In the genomic region with DNA sequence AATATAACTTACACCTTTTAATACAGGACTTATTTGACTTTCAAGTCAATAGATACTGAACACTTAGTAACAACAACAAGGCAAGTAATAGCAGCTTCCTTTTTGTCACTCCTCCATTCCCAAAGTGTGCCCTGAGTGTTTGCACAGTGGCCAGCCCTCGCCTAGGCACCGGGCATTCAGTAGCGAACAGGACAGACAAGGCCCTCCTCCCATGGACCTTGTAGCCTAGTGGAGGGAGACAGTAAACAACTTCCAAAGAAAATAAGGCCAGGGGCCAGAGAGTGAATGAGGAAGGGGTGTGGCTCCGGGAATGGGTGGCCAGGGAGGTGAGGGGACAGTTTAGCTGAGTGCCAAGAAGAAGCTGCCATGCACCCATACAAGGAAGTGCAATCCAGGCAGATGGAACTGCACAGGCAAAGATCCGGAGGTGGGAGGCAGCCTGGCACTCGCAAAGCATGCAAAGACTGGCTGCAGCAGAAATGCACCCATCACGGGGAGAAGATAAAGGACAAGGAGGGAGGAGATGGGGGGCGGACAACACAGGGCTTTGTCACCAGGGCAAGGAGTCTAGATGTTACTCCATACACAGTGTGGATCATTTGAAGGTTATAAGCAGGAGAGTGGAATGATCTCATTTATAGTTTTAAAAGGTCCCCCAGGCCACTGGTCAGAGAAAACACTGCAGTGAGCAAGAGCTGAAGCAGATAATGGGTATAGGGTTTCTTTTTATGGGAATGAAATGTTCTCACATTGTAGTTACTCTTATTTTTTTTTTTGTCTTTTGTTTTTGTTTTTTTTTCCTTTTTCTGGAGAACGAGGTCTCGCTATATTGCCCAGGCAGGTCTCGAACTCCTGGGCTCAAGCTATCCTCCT, we compare ENCODE assay signal across 21 cellular contexts. TPM values are rescaled to one million over a fixed set of nuclear protein-coding genes. Genes with fewer than 3 reads are reported as not detected.
A peak's percentile ranks its signal among the peaks of the same experiment; 100 is the strongest.
DNase-seq lines count a peak whose midpoint lies in the region; ATAC-seq, FAIRE-seq and TF ChIP-seq lines count a peak whose summit lies in the region.
"Had no signal": no experiment of that assay in that cellular context is flagged by ENCODE, and none has a peak within 500 bp of the region (broad histone marks: within the 10 kb centered on the region; RNA-seq: fewer than 3 reads in every experiment).

No MANE protein-coding gene starts in this region.

- no peak for FAIRE-seq in H1 (lab: Jason Lieb, UNC)

- no peak overlapping the region for H2BK120ac ChIP-seq in H1 (replicated peaks; ENCODE audit: low read depth, low read length)

- H2BK5ac ChIP-seq in H1 (ENCODE audit: low read depth, low read length) = no peak overlapping the region

- no peak overlapping the region for H2AFZ ChIP-seq in H1 (ENCODE audit: low read length)

- no peaks in the 10 kb centered on the region for H3K27me3 Mint-ChIP-seq in activated naive CD8-positive, alpha-beta T cell treated with anti-CD3 and anti-CD28 coated beads, Interleukin-2, amount 50 U/mL, for 24 hours

- no peak overlapping the region for H3K9ac ChIP-seq in H1 (replicated peaks in 1 of 4; ENCODE audit: extremely low read depth in 1 of 4, low read depth in 3 of 4, low read length in 3 of 4)

- no peak overlapping the region for H3K18ac ChIP-seq in H1 (ENCODE audit: extremely low read depth, low read length)

- H3K9me3 ChIP-seq in H1 (ENCODE audit: insufficient read depth in 2 of 2, low read depth in 1 of 2, low read length in 1 of 2) (no peaks in the 10 kb centered on the region), upper lobe of right lung (no peaks in the 10 kb centered on the region)
- H3K9me3 ChIP-seq: HAP-1, SJSA1, tibial nerve had no signal

- no peak overlapping the region for H3K23ac ChIP-seq in H1 (ENCODE audit: insufficient read length)

- TF ChIP-seq POLR2A in H1 (IDR thresholded peaks at IDR 0.05; ENCODE audit: control extremely low read depth in 1 of 2, low read depth in 2 of 2, low read length in 2 of 2) = no peak

- ATAC-seq in omental fat pad (ENCODE audit: low FRiP score) (peak; percentile 31), upper lobe of right lung (peak; percentile 50), GM18907 (IDR thresholded peaks at IDR 0.05; ENCODE audit: unreplicated experiment) (no peak)
- no peak for ATAC-seq in activated naive CD8-positive, alpha-beta T cell treated with anti-CD3 and anti-CD28 coated beads, Interleukin-2, amount 50 U/mL, for 24 hours
- ATAC-seq in activated CD4-positive, CD25-positive, alpha-beta regulatory T cell treated with anti-CD3 and anti-CD28 coated beads, Interleukin-2, amount 50 U/mL, for 24 hours = no peak
- ATAC-seq: activated CD8-positive, alpha-beta T cell treated with anti-CD3 and anti-CD28 coated beads, Interleukin-2, amount 10 ng/mL, durations not matched to agents 7 days and 5 days; naive thymus-derived CD4-positive, alpha-beta T cell; stimulated activated naive B cell treated with anti-CD40 and anti-IgM and Interleukin-4, amounts not matched to agents 10 μg/mL and 1 μg/mL and 100 μg/mL, for 72 hours; T-helper 17 cell had no signal

- CTCF ChIA-PET in H1 (lab: Charles Lee; ENCODE audit: partially characterized antibody) = interaction anchor here (0.6 to 1.1 kb wide), 5 partner anchors 10 to 302 kb away, joined by 3 to 4 read pairs (median 4); no protein-coding TSS in a partner anchor

- no peaks in the 10 kb centered on the region for H3K79me2 ChIP-seq in H1 (ENCODE audit: control insufficient read depth in 1 of 2, insufficient read depth in 2 of 2, low read length in 2 of 2)

- WGBS in H1 (ENCODE audit: extremely low coverage in 1 of 2, insufficient coverage in 1 of 2, insufficient read length in 1 of 2, insufficient replicate concordance in 2 of 2, low coverage in 1 of 2, low lambda C conversion rate in 2 of 2, missing lambda C conversion rate in 1 of 2), 2 experiments = 89% methylated on average over 9 of the region's 11 CpGs; no CpG with 5 or more reads in 1 of the 2 experiments

- TF ChIP-seq RAD21 in H1 (IDR thresholded peaks at IDR 0.05 in 1 of 2, conservative IDR thresholded peaks at IDR 0.05 in 1 of 2; ENCODE audit: low read depth in 2 of 2, low read length in 2 of 2) = no peak

- H2BK20ac ChIP-seq in H1 (ENCODE audit: low read length) = no peak overlapping the region

- no peak overlapping the region for H4K91ac ChIP-seq in H1 (replicated peaks; ENCODE audit: insufficient read length, low read length)

- H3K4me1 Mint-ChIP-seq in activated naive CD8-positive, alpha-beta T cell treated with anti-CD3 and anti-CD28 coated beads, Interleukin-2, amount 50 U/mL, for 24 hours = peaks cover 11% of the 10 kb centered on the region
- H3K4me1 Mint-ChIP-seq: activated B cell treated with CpG ODN at 0.5 μM for 24 hours had no signal

- no peak overlapping the region for H3K4me2 ChIP-seq in H1 (ENCODE audit: insufficient read depth in 1 of 2, low read depth in 2 of 2, low read length in 2 of 2)

- TF ChIP-seq CTCF in H1 (IDR thresholded peaks at IDR 0.05; ENCODE audit: control extremely low read depth in 1 of 3, insufficient read depth in 1 of 3, low read depth in 1 of 3, low read length in 3 of 3) = no peak
- TF ChIP-seq CTCF in omental fat pad (IDR thresholded peaks at IDR 0.05) = no peak
- TF ChIP-seq CTCF in upper lobe of right lung (IDR thresholded peaks at IDR 0.05) = no peak

- no peak overlapping the region for H2BK12ac ChIP-seq in H1 (ENCODE audit: low read depth, low read length)

- H4K5ac ChIP-seq in H1 (ENCODE audit: insufficient read length, low read depth, low read length) = no peak overlapping the region

- H3K4me3 ChIP-seq in H1 (ENCODE audit: extremely low read depth in 1 of 4, insufficient read depth in 2 of 4, low read depth in 3 of 4, low read length in 4 of 4) (no peak overlapping the region), upper lobe of right lung (no peak overlapping the region)
- H3K4me3 ChIP-seq: HAP-1, SJSA1, tibial nerve had no signal

- H3K4me1 ChIP-seq in H1 (replicated peaks in 1 of 4; ENCODE audit: control insufficient read depth in 3 of 4, insufficient read depth in 4 of 4, low read length in 3 of 4) (0 out of 7 replicates have a peak, but pooled peaks cover 0 to 9% (median 0%) of the 10 kb centered on the region in 4 experiments), upper lobe of right lung (peaks cover 6% of the 10 kb centered on the region)
- H3K4me1 ChIP-seq: HAP-1 had no signal

- H3K23me2 ChIP-seq in H1 (ENCODE audit: low read depth, low read length) = no peaks in the 10 kb centered on the region

- H2AK5ac ChIP-seq in H1 (ENCODE audit: low read depth, low read length) = peak overlapping the region; percentile 53; the same call in 1 of the 2 replicates

- intact Hi-C loops in upper lobe of right lung (cut with DNase I) = no loop called here

- no peak overlapping the region for H3K14ac ChIP-seq in H1 (ENCODE audit: insufficient read length)

- TF ChIP-seq EP300 in H1 (IDR thresholded peaks at IDR 0.05; ENCODE audit: borderline replicate concordance in 1 of 2, low read depth in 2 of 2, low read length in 2 of 2) = no peak

- no peak overlapping the region for H3K27ac ChIP-seq in H1 (ENCODE audit: low read depth, low read length)
- H3K27ac ChIP-seq in upper lobe of right lung = no peak overlapping the region
- H3K27ac ChIP-seq: epithelial cell of prostate, SJSA1, tibial nerve had no signal

- H3K56ac ChIP-seq in H1 (replicated peaks; ENCODE audit: insufficient read length, low read depth, low read length) = no peak overlapping the region

- no peak overlapping the region for H3K4ac ChIP-seq in H1 (replicated peaks; ENCODE audit: insufficient read length, low read depth, low read length)

- no peaks in the 10 kb centered on the region for H4K20me1 ChIP-seq in H1 (replicated peaks in 1 of 2; ENCODE audit: control insufficient read depth in 1 of 2, insufficient read depth in 2 of 2, low read length in 2 of 2)

- no peak overlapping the region for H3K4me3 Mint-ChIP-seq in activated naive CD8-positive, alpha-beta T cell treated with anti-CD3 and anti-CD28 coated beads, Interleukin-2, amount 50 U/mL, for 24 hours
- H3K4me3 Mint-ChIP-seq: activated B cell treated with CpG ODN at 0.5 μM for 24 hours; activated CD8-positive, alpha-beta T cell treated with anti-CD3 and anti-CD28 coated beads, Interleukin-2, amount 10 ng/mL, durations not matched to agents 7 days and 5 days; naive thymus-derived CD4-positive, alpha-beta T cell; stimulated activated naive B cell treated with anti-CD40 and anti-IgM and Interleukin-4, amounts not matched to agents 10 μg/mL and 1 μg/mL and 100 μg/mL, for 72 hours; T-helper 17 cell had no signal

- no peaks in the 10 kb centered on the region for H3K9me3 Mint-ChIP-seq in activated naive CD8-positive, alpha-beta T cell treated with anti-CD3 and anti-CD28 coated beads, Interleukin-2, amount 50 U/mL, for 24 hours
- H3K9me3 Mint-ChIP-seq: activated B cell treated with CpG ODN at 0.5 μM for 24 hours; naive thymus-derived CD4-positive, alpha-beta T cell; stimulated activated naive B cell treated with anti-CD40 and anti-IgM and Interleukin-4, amounts not matched to agents 10 μg/mL and 1 μg/mL and 100 μg/mL, for 72 hours had no signal

- POLR2A ChIA-PET in H1 (lab: Charles Lee; ENCODE audit: partially characterized antibody) = no interaction called here

- H3K27me3 ChIP-seq in H1 (replicated peaks in 1 of 4; ENCODE audit: control insufficient read depth in 3 of 4, extremely low read depth in 1 of 4, insufficient read depth in 3 of 4, low read length in 3 of 4) = no peaks in the 10 kb centered on the region
- H3K27me3 ChIP-seq in upper lobe of right lung = no peaks in the 10 kb centered on the region
- H3K27me3 ChIP-seq: SJSA1, tibial nerve had no signal

- H4K8ac ChIP-seq in H1 (ENCODE audit: extremely low read depth, insufficient read depth, low read length) = no peak overlapping the region

- peak; percentile 33 for DNase-seq in LoVo (ENCODE audit: low spot score)
- no peak for DNase-seq in H1 (ENCODE audit: low read depth in 1 of 2, low spot score in 2 of 2)
- no peak for DNase-seq in omental fat pad (ENCODE audit: low spot score)
- DNase-seq in upper lobe of right lung = no peak
- no peak for DNase-seq in activated naive CD8-positive, alpha-beta T cell treated with anti-CD3 and anti-CD28 coated beads, Interleukin-2, amount 50 U/mL, for 24 hours
- DNase-seq: activated B cell treated with CpG ODN at 0.5 μM for 24 hours; activated CD8-positive, alpha-beta T cell treated with anti-CD3 and anti-CD28 coated beads, Interleukin-2, amount 10 ng/mL, durations not matched to agents 7 days and 5 days; activated T-cell treated with anti-CD3 and anti-CD28 coated beads, Interleukin-2, amount 50 U/mL, for 1 hour; DND-41; foreskin fibroblast; naive thymus-derived CD4-positive, alpha-beta T cell; NCI-H1436; stimulated activated CD4-positive, alpha-beta T cell treated with anti-CD3 and anti-CD28 coated beads, Interleukin-1b, Interleukin-23, amount 100 ng/mL, for 48 hours; stimulated activated naive B cell treated with anti-CD40 and anti-IgM and Interleukin-4, amounts not matched to agents 10 μg/mL and 1 μg/mL and 100 μg/mL, for 72 hours; T-helper 17 cell had no signal

- H2BK15ac ChIP-seq in H1 (ENCODE audit: low read length) = peak overlapping the region; percentile 88; the same call in 1 of the 2 replicates

- no peaks in the 10 kb centered on the region for H3K36me3 Mint-ChIP-seq in activated naive CD8-positive, alpha-beta T cell treated with anti-CD3 and anti-CD28 coated beads, Interleukin-2, amount 50 U/mL, for 24 hours (ENCODE audit: low read depth)
- H3K36me3 Mint-ChIP-seq: naive thymus-derived CD4-positive, alpha-beta T cell; stimulated activated naive B cell treated with anti-CD40 and anti-IgM and Interleukin-4, amounts not matched to agents 10 μg/mL and 1 μg/mL and 100 μg/mL, for 72 hours had no signal

- no peaks in the 10 kb centered on the region; the same call in 1 of the 2 replicates for H3K79me1 ChIP-seq in H1 (ENCODE audit: low read depth, low read length)

- H3K27ac Mint-ChIP-seq in activated naive CD8-positive, alpha-beta T cell treated with anti-CD3 and anti-CD28 coated beads, Interleukin-2, amount 50 U/mL, for 24 hours = no peak overlapping the region
- H3K27ac Mint-ChIP-seq: activated B cell treated with CpG ODN at 0.5 μM for 24 hours; activated CD8-positive, alpha-beta T cell treated with anti-CD3 and anti-CD28 coated beads, Interleukin-2, amount 10 ng/mL, durations not matched to agents 7 days and 5 days; naive thymus-derived CD4-positive, alpha-beta T cell; stimulated activated naive B cell treated with anti-CD40 and anti-IgM and Interleukin-4, amounts not matched to agents 10 μg/mL and 1 μg/mL and 100 μg/mL, for 72 hours; T-helper 17 cell had no signal

- H3K36me3 ChIP-seq in H1 (ENCODE audit: control insufficient read depth in 2 of 4, insufficient read depth in 4 of 4, low read length in 3 of 4) (no peaks in the 10 kb centered on the region), upper lobe of right lung (no peaks in the 10 kb centered on the region)
- H3K36me3 ChIP-seq: HAP-1, SJSA1, tibial nerve had no signal

RNA-seq across cellular contexts. Expression of a gene that starts 32.2 kb away (rescaled TPM):
- total RNA-seq in H1 (2021; fragmentation: NEBNext Ultra II Directional; extraction: Animal tissue kit (Norgen Biotek cat#: 25700)) = 6.4 and 7.7 TPM in 2 replicates
- 4.6 and 5.0 TPM in 2 replicates for polyA plus RNA-seq in H1 (2011; rRNA removed)
- 4.6 TPM for polyA plus RNA-seq in H1 (2011; cell fraction: cytosol; rRNA removed)
- polyA plus RNA-seq in H1 (2011; cell fraction: nucleus; rRNA removed) = 6.1 TPM
- 5.0 to 6.7 TPM (median 5.6 TPM) in 4 replicates for polyA plus RNA-seq in H1 (2012, experiment 1 of 2)
- polyA plus RNA-seq in H1 (2012, experiment 2 of 2) = 0.60 TPM
- 4.0 TPM for polyA plus RNA-seq in H1 (2013, experiment 1 of 2)
- 4.1 TPM for polyA plus RNA-seq in H1 (2013, experiment 2 of 2)
- polyA minus RNA-seq in H1 (2011; rRNA and poly(A)+ RNA removed) = 14.9 and 20.6 TPM in 2 replicates
- 7.3 TPM for polyA minus RNA-seq in H1 (2011; cell fraction: cytosol; rRNA and poly(A)+ RNA removed)
- 8.1 TPM for polyA minus RNA-seq in H1 (2011; cell fraction: nucleus; rRNA and poly(A)+ RNA removed)
- total RNA-seq in omental fat pad (100 to 1,000 TPM in 1 of 4 donors, 10 to 100 TPM in 3; 16.7 to 129 (median 55.0) TPM), upper lobe of right lung (32.1 TPM)
- polyA plus RNA-seq: naive thymus-derived CD4-positive, alpha-beta T cell had no signal

Comparison
In these comparisons a context has a peak if more than half of its experiments do, and no peak if none do; other contexts are left out.
1. ATAC-seq: peak in omental fat pad (single experiment) and upper lobe of right lung (single experiment); none in activated naive CD8-positive, alpha-beta T cell treated with anti-CD3 and anti-CD28 coated beads, Interleukin-2, amount 50 U/mL, for 24 hours (single experiment), activated CD4-positive, CD25-positive, alpha-beta regulatory T cell treated with anti-CD3 and anti-CD28 coated beads, Interleukin-2, amount 50 U/mL, for 24 hours (0 of 2) and GM18907 (single experiment).